ENCODE assay signal across 1 cellular context in the genomic region with DNA sequence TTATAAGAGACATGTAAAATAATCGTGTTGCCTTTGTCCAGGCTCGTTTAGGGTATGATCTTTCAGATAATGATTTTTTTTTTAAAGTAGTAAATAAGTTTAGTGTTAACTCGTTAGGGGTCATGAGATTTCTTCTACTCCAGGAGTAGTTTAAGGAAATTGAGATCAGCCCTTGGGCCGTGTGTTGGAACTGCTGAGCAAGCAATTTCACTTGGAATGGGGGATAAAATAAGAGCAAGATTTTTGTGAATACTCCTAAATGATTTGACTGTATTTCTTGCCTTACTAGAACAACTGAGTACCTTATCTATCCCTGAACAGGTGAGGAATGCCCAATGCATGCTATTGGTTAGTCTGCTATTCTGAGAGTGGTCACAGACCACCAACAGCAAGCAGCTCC.
TF ChIP-seq lines count a peak whose summit lies in the region.

No MANE protein-coding gene starts in this region.

TF ChIP-seq in GM23338, 12 proteins besides CTCF, POLR2A, EP300 and RAD21 (continued from another document):
- no peak for TF ChIP-seq ZNF462 (CRISPR knock-in tag; IDR thresholded peaks at IDR 0.05)
- no peak for TF ChIP-seq JUNB (IDR thresholded peaks at IDR 0.05; ENCODE audit: unreplicated experiment)
- no peak for TF ChIP-seq EZH2 (IDR thresholded peaks at IDR 0.05; ENCODE audit: low read depth, unreplicated experiment)
- TF ChIP-seq, protein P1, sequence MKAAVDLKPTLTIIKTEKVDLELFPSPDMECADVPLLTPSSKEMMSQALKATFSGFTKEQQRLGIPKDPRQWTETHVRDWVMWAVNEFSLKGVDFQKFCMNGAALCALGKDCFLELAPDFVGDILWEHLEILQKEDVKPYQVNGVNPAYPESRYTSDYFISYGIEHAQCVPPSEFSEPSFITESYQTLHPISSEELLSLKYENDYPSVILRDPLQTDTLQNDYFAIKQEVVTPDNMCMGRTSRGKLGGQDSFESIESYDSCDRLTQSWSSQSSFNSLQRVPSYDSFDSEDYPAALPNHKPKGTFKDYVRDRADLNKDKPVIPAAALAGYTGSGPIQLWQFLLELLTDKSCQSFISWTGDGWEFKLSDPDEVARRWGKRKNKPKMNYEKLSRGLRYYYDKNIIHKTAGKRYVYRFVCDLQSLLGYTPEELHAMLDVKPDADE (IDR thresholded peaks at IDR 0.05): no peak
TF ChIP-seq in GM23338: peak in this region for 0.
